ENCODE assay signal across 1 cellular context in the genomic region with DNA sequence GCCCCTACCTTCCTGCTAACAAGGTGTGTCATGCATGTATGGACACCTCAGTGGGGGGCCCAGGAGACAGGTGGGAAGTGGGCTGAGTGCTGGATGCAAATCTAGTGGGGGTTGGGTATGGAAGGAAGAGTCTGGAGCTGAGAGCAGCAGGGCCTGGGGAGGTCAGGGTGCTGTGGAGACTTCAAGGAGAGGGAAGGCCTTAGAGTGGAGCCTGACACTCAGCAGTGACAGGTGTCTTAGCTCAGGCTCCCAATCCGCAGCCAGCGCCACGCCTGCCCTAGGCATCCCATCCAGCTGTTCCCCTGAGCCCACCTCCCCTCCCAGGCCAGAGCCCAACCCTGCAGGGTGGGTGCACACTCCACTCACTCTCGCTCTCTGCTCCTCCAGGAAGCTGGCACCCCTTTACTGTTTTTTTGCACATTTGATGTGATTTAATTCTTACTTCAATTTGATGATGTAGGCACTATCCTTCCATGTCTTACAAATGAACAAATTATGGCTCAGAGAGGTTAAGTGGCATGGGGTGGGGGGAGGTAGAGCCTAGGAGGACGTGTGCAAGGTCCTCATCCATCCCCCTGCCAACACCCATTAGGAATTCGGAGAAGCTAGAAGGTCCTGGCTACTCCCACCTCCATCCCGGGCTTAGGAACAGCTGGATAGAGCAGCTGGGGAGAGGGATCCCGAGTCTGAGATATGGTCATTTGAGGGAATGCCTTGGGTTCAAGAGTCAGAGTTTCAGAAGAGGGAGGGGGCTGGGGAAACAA.
TF ChIP-seq lines count a peak whose summit lies in the region.

No MANE protein-coding gene starts in this region.

TF ChIP-seq in GM23338, 12 proteins besides CTCF, POLR2A, EP300 and RAD21:
- TF ChIP-seq, protein P1, sequence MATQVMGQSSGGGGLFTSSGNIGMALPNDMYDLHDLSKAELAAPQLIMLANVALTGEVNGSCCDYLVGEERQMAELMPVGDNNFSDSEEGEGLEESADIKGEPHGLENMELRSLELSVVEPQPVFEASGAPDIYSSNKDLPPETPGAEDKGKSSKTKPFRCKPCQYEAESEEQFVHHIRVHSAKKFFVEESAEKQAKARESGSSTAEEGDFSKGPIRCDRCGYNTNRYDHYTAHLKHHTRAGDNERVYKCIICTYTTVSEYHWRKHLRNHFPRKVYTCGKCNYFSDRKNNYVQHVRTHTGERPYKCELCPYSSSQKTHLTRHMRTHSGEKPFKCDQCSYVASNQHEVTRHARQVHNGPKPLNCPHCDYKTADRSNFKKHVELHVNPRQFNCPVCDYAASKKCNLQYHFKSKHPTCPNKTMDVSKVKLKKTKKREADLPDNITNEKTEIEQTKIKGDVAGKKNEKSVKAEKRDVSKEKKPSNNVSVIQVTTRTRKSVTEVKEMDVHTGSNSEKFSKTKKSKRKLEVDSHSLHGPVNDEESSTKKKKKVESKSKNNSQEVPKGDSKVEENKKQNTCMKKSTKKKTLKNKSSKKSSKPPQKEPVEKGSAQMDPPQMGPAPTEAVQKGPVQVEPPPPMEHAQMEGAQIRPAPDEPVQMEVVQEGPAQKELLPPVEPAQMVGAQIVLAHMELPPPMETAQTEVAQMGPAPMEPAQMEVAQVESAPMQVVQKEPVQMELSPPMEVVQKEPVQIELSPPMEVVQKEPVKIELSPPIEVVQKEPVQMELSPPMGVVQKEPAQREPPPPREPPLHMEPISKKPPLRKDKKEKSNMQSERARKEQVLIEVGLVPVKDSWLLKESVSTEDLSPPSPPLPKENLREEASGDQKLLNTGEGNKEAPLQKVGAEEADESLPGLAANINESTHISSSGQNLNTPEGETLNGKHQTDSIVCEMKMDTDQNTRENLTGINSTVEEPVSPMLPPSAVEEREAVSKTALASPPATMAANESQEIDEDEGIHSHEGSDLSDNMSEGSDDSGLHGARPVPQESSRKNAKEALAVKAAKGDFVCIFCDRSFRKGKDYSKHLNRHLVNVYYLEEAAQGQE (IDR thresholded peaks at IDR 0.05; ENCODE audit: unreplicated experiment): no peak
- TF ChIP-seq ZNF462 (CRISPR knock-in tag; IDR thresholded peaks at IDR 0.05): no peak
- no peak for TF ChIP-seq STAT1 (IDR thresholded peaks at IDR 0.05; ENCODE audit: unreplicated experiment)
TF ChIP-seq in GM23338: peak in this region for 0.
